ENCODE assay signal across 8 cellular contexts in genomic region chr22:38953577-38954413, GRCh38. TPM values are rescaled to one million over a fixed set of nuclear protein-coding genes. Genes with fewer than 3 reads are reported as not detected.
DNase-seq lines count a peak whose midpoint lies in the region; ATAC-seq, FAIRE-seq and TF ChIP-seq lines count a peak whose summit lies in the region.

No MANE protein-coding gene starts in this region.

- peak; percentile 59 for DNase-seq in activated CD4-positive, CD25-positive, alpha-beta regulatory T cell treated with anti-CD3 and anti-CD28 coated beads, Interleukin-2, amount 50 U/mL, for 72 hours
- DNase-seq in kidney: peak; percentile 46
- no peak for DNase-seq in upper lobe of right lung
- DNase-seq in mesenteric fat pad (ENCODE audit: low spot score): no peak
- DNase-seq in NCI-H446 treated with DMSO at 0.1 percent for 48 hours (lab: John Stamatoyannopoulos, UW): no peak
- no peak for DNase-seq in mesothelial cell of epicardium (ENCODE audit: low spot score in 2 of 2, unreplicated experiment in 2 of 2)

- H3K27ac Mint-ChIP-seq in mesothelial cell of epicardium: no peak overlapping the region

- H3K36me3 Mint-ChIP-seq in mesothelial cell of epicardium: no peaks in the 10 kb centered on the region

- H3K27me3 Mint-ChIP-seq in mesothelial cell of epicardium (ENCODE audit: low read depth): peaks cover 20% of the 10 kb centered on the region

- H3K9me3 Mint-ChIP-seq in mesothelial cell of epicardium: no peaks in the 10 kb centered on the region

- H3K9me3 ChIP-seq in kidney (ENCODE audit: control insufficient read depth in 1 of 2, low read length in 2 of 2) (no peaks in the 10 kb centered on the region), upper lobe of right lung (no peaks in the 10 kb centered on the region)

- H3K4me1 ChIP-seq in kidney (ENCODE audit: control insufficient read depth in 1 of 2, insufficient read depth in 1 of 2, low read depth in 1 of 2, low read length in 2 of 2) (no peaks in the 10 kb centered on the region), upper lobe of right lung (peaks cover 3% of the 10 kb centered on the region)

- H3K4me1 Mint-ChIP-seq in mesothelial cell of epicardium: peaks cover 3% of the 10 kb centered on the region

- TF ChIP-seq CTCF in kidney (IDR thresholded peaks at IDR 0.05; ENCODE audit: borderline replicate concordance, extremely low read depth, insufficient read depth) (no peak), upper lobe of right lung (IDR thresholded peaks at IDR 0.05) (no peak), mesothelial cell of epicardium (IDR thresholded peaks at IDR 0.05; ENCODE audit: unreplicated experiment) (no peak)

- H3K9ac ChIP-seq in kidney (ENCODE audit: low read length in 2 of 2): no peak overlapping the region

- intact Hi-C loops in kidney (cut with DNase I): no loop called here
- intact Hi-C loops in upper lobe of right lung (cut with DNase I): no loop called here

- ATAC-seq in GM18909 (IDR thresholded peaks at IDR 0.05; ENCODE audit: poor library complexity, unreplicated experiment) (peak; percentile 70), HG03066 (IDR thresholded peaks at IDR 0.05; ENCODE audit: low read depth, unreplicated experiment) (peak; percentile 80), upper lobe of right lung (peak; percentile 68)

- no peak overlapping the region for H3K4me3 ChIP-seq in kidney (ENCODE audit: low read length in 2 of 2)
- no peak overlapping the region for H3K4me3 ChIP-seq in upper lobe of right lung

- H3K27me3 ChIP-seq in upper lobe of right lung: no peaks in the 10 kb centered on the region

- no peak for FAIRE-seq in kidney (lab: Jason Lieb, UNC)

- H3K27ac ChIP-seq in kidney (ENCODE audit: low read depth in 2 of 2, low read length in 2 of 2) (no peak overlapping the region), upper lobe of right lung (no peak overlapping the region)

- no peaks in the 10 kb centered on the region for H3K36me3 ChIP-seq in kidney (ENCODE audit: control insufficient read depth in 1 of 2, insufficient read depth in 2 of 2, low read length in 2 of 2)
- H3K36me3 ChIP-seq in upper lobe of right lung: no peaks in the 10 kb centered on the region

- no peak overlapping the region for H3K4me3 Mint-ChIP-seq in mesothelial cell of epicardium

RNA-seq across cellular contexts. Expression of gene APOBEC3A, which starts 3.6 kb away (rescaled TPM):
- total RNA-seq in kidney: 1.2 TPM
- not detected for polyA plus RNA-seq in kidney (ENCODE audit: insufficient read depth, low read depth, low replicate concordance)
- 9.0 TPM for total RNA-seq in upper lobe of right lung
- total RNA-seq in mesenteric fat pad: 17.5 TPM
- not detected in 3 replicates for total RNA-seq in mesothelial cell of epicardium

RNA-seq across cellular contexts. Expression of gene APOBEC3B, which starts 28.4 kb away (rescaled TPM):
- total RNA-seq in kidney (2.7 TPM), upper lobe of right lung (0.52 TPM), mesenteric fat pad (0.58 TPM), mesothelial cell of epicardium (4.3 to 5.1 TPM (median 4.9 TPM) in 3 replicates)
- polyA plus RNA-seq in kidney (ENCODE audit: insufficient read depth, low read depth, low replicate concordance): 1.0 TPM

Comparison
In these comparisons a context has a peak if more than half of its experiments do, and no peak if none do; other contexts are left out.
1. DNase-seq: peak in activated CD4-positive, CD25-positive, alpha-beta regulatory T cell treated with anti-CD3 and anti-CD28 coated beads, Interleukin-2, amount 50 U/mL, for 72 hours (single experiment) and kidney (single experiment); none in upper lobe of right lung (single experiment), mesenteric fat pad (single experiment), NCI-H446 treated with DMSO at 0.1 percent for 48 hours (single experiment) and mesothelial cell of epicardium (0 of 2).
2. Peak in every context shown above with its lines, with median percentiles within 50 percentile points of each other: ATAC-seq.